Comparison of ENCODE assay signal across 20 cellular contexts in the genomic region with DNA sequence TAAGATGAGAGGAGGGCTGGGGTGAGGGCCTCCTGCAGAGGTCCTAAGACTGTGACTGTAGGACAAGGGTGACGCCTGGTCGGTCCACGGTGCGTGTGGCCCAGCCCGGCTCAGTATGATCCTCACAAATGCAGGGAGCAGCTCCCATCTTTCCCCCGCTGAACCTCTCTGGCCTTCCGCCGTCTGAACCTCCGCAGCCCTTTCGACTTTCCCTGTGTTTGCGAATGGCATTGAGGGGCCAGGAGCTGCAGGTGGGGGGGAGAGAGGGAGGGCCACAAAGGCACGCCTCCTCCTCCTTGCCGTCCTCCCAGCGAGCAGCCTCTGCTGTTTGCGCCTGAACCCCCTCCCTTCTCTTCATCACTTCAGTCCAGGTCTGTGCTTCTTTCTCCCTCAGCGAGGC.
"Had no signal": no experiment of that assay in that cellular context is flagged by ENCODE, and none has a peak within 500 bp of the region (broad histone marks: within the 10 kb centered on the region; RNA-seq: fewer than 3 reads in every experiment).

No MANE protein-coding gene starts in this region.

- H3K36me3 Mint-ChIP-seq: activated naive CD4-positive, alpha-beta T cell treated with anti-CD3 and anti-CD28 coated beads, Interleukin-2, amount 50 U/mL, for 72 hours had no signal

- H3K9me3 Mint-ChIP-seq: activated naive CD4-positive, alpha-beta T cell treated with anti-CD3 and anti-CD28 coated beads, Interleukin-2, amount 50 U/mL, for 72 hours; activated naive CD8-positive, alpha-beta T cell treated with anti-CD3 and anti-CD28 coated beads, Interleukin-2, amount 50 U/mL, for 24 hours; activated T-cell treated with anti-CD3 and anti-CD28 coated beads, Interleukin-2, amount 50 U/mL, for 4 hours; brain; central memory CD8-positive, alpha-beta T cell; T-helper 1 cell treated with Interleukin-12 subunit alpha and Interleukin-12 subunit beta and Interleukin-4 antibody, amounts not matched to agents 30 μg/mL and 1 μg/mL, for 36 hours had no signal

- DNase-seq: activated CD4-positive, alpha-beta T cell treated with anti-CD3 and anti-CD28 coated beads for 48 hours; activated CD4-positive, alpha-beta T cell treated with anti-CD3 and anti-CD28 coated beads, Interleukin-2, amount 50 U/mL, for 4 hours; activated CD4-positive, CD25-positive, alpha-beta regulatory T cell treated with anti-CD3 and anti-CD28 coated beads, Interleukin-2, amount 50 U/mL, for 72 hours; activated CD8-positive, alpha-beta memory T cell treated with anti-CD3 and anti-CD28 coated beads for 24 hours; activated effector memory CD4-positive, alpha-beta T cell treated with anti-CD3 and anti-CD28 coated beads, Interleukin-2, amount 50 U/mL, for 16 hours; activated naive CD4-positive, alpha-beta T cell treated with Interleukin-2 at 50 U/mL for 16 hours; activated naive CD8-positive, alpha-beta T cell treated with anti-CD3 and anti-CD28 coated beads, Interleukin-2, amount 50 U/mL, for 24 hours; activated T-cell treated with anti-CD3 and anti-CD28 coated beads, Interleukin-2, amount 50 U/mL, for 4 hours; amygdala; KG1; NCI-H1092 treated with DMSO at 0.1 percent for 48 hours; NCI-H1417 treated with DMSO at 0.1 percent for 48 hours; NCI-H1694 treated with DMSO at 0.1 percent for 48 hours; NCI-H2081; NCI-H510A treated with DMSO at 0.1 percent for 48 hours; SHP77 had no signal

- H3K27me3 Mint-ChIP-seq: central memory CD8-positive, alpha-beta T cell had no signal

- H3K4me1 Mint-ChIP-seq: activated naive CD8-positive, alpha-beta T cell treated with anti-CD3 and anti-CD28 coated beads, Interleukin-2, amount 50 U/mL, for 24 hours; central memory CD8-positive, alpha-beta T cell had no signal

- H3K27ac Mint-ChIP-seq: activated naive CD8-positive, alpha-beta T cell treated with anti-CD3 and anti-CD28 coated beads, Interleukin-2, amount 50 U/mL, for 24 hours; T-helper 1 cell treated with Interleukin-12 subunit alpha and Interleukin-12 subunit beta and Interleukin-4 antibody, amounts not matched to agents 30 μg/mL and 1 μg/mL, for 36 hours had no signal

- H3K4me3 Mint-ChIP-seq: activated naive CD8-positive, alpha-beta T cell treated with anti-CD3 and anti-CD28 coated beads, Interleukin-2, amount 50 U/mL, for 24 hours; activated T-cell treated with anti-CD3 and anti-CD28 coated beads, Interleukin-2, amount 50 U/mL, for 4 hours; brain; central memory CD8-positive, alpha-beta T cell; T-helper 1 cell treated with Interleukin-12 subunit alpha and Interleukin-12 subunit beta and Interleukin-4 antibody, amounts not matched to agents 30 μg/mL and 1 μg/mL, for 36 hours had no signal
